Comparison of ENCODE assay signal across 8 cellular contexts in genomic region chr9:128771094-128771721, GRCh38. TPM values are rescaled to one million over a fixed set of nuclear protein-coding genes. Genes with fewer than 3 reads are reported as not detected.
DNase-seq lines count a peak whose midpoint lies in the region; ATAC-seq and TF ChIP-seq lines count a peak whose summit lies in the region.

No MANE protein-coding gene starts in this region.

- peaks cover 5% of the 10 kb centered on the region for H3K9me3 Mint-ChIP-seq in activated T-helper 1 cell treated with anti-CD3 and anti-CD28 coated beads, Interleukin-12 subunit alpha, Interleukin-12 subunit beta, Interleukin-2, Interleukin-4 antibody, amounts not matched to agents 30 ng/mL and 10 ng/mL and 1 ng/mL, durations not matched to agents 14 hours and 24 hours and 36 hours

- TF ChIP-seq POLR2A in prostate gland (IDR thresholded peaks at IDR 0.05) = no peak

- peak overlapping the region; percentile 77 to 89 (median 86) for H3K9ac ChIP-seq in BLaER1 treated with 17β-estradiol and CSF1 and Interleukin-3, amounts not matched to agents 10 nM and 100 nM

- H3K36me3 ChIP-seq in BLaER1 treated with 17β-estradiol and CSF1 and Interleukin-3, amounts not matched to agents 10 nM and 100 nM = peaks cover 0 to 11% (median 4%) of the 10 kb centered on the region in 11 experiments; a peak in 6 of 22 replicates
- no peaks in the 10 kb centered on the region for H3K36me3 ChIP-seq in cardiac muscle cell
- no peaks in the 10 kb centered on the region for H3K36me3 ChIP-seq in prostate gland

- peak overlapping the region; percentile 98 for H3K4me3 Mint-ChIP-seq in activated T-helper 1 cell treated with anti-CD3 and anti-CD28 coated beads, Interleukin-12 subunit alpha, Interleukin-12 subunit beta, Interleukin-2, Interleukin-4 antibody, amounts not matched to agents 30 ng/mL and 10 ng/mL and 1 ng/mL, durations not matched to agents 14 hours and 24 hours and 36 hours

- 2% methylated on average over 28 of the region's 28 CpGs for WGBS in prostate gland

- ATAC-seq in GM19351 (IDR thresholded peaks at IDR 0.05; ENCODE audit: unreplicated experiment) (peak; percentile 14), HG03520 (IDR thresholded peaks at IDR 0.05; ENCODE audit: unreplicated experiment) (peak; percentile 16), HG03280 (IDR thresholded peaks at IDR 0.05; ENCODE audit: unreplicated experiment) (no peak)

- H3K4me2 ChIP-seq in BLaER1 treated with 17β-estradiol and CSF1 and Interleukin-3, amounts not matched to agents 10 nM and 100 nM = peak overlapping the region; percentile 90 to 99 (median 95)

- peak overlapping the region; percentile 95 for H3K27ac Mint-ChIP-seq in activated T-helper 1 cell treated with anti-CD3 and anti-CD28 coated beads, Interleukin-12 subunit alpha, Interleukin-12 subunit beta, Interleukin-2, Interleukin-4 antibody, amounts not matched to agents 30 ng/mL and 10 ng/mL and 1 ng/mL, durations not matched to agents 14 hours and 24 hours and 36 hours

- DNase-seq in activated T-helper 1 cell treated with anti-CD3 and anti-CD28 coated beads, Interleukin-12 subunit alpha, Interleukin-12 subunit beta, Interleukin-2, Interleukin-4 antibody, amounts not matched to agents 30 ng/mL and 10 ng/mL and 1 ng/mL, durations not matched to agents 14 hours and 24 hours and 36 hours (ENCODE audit: low spot score) = peak; percentile 11
- DNase-seq in cardiac muscle cell (ENCODE audit: low read depth in 1 of 2, low spot score in 1 of 2) (peak; percentile 33 to 61), prostate gland (ENCODE audit: low spot score) (peak; percentile 18)
- DNase-seq in stimulated activated naive CD4-positive, alpha-beta T cell treated with Interleukin-2 at 50 U/mL for 16 hours (lab: John Stamatoyannopoulos, UW) = no peak

- H4K20me1 ChIP-seq in BLaER1 treated with 17β-estradiol and CSF1 and Interleukin-3, amounts not matched to agents 10 nM and 100 nM = no peaks in the 10 kb centered on the region

- TF ChIP-seq CTCF in cardiac muscle cell (IDR thresholded peaks at IDR 0.05; ENCODE audit: low read depth, low read length) (no peak), prostate gland (IDR thresholded peaks at IDR 0.05) (no peak)

- H3K27ac ChIP-seq in BLaER1 treated with 17β-estradiol and CSF1 and Interleukin-3, amounts not matched to agents 10 nM and 100 nM = peak overlapping the region; percentile 65 to 90 (median 84)
- H3K27ac ChIP-seq in cardiac muscle cell (peak overlapping the region; percentile 96), prostate gland (peak overlapping the region; percentile 94 to 97)

- H3K4me3 ChIP-seq in BLaER1 treated with 17β-estradiol and CSF1 and Interleukin-3, amounts not matched to agents 10 nM and 100 nM = peak overlapping the region; percentile 75 to 92 (median 84)
- H3K4me3 ChIP-seq in cardiac muscle cell (peak overlapping the region; percentile 97), prostate gland (peak overlapping the region; percentile 93 to 100)

- peaks cover 14% of the 10 kb centered on the region for H3K4me1 Mint-ChIP-seq in activated T-helper 1 cell treated with anti-CD3 and anti-CD28 coated beads, Interleukin-12 subunit alpha, Interleukin-12 subunit beta, Interleukin-2, Interleukin-4 antibody, amounts not matched to agents 30 ng/mL and 10 ng/mL and 1 ng/mL, durations not matched to agents 14 hours and 24 hours and 36 hours (ENCODE audit: low read depth)

- H3K4me1 ChIP-seq in BLaER1 treated with 17β-estradiol and CSF1 and Interleukin-3, amounts not matched to agents 10 nM and 100 nM = peaks cover 15 to 31% (median 23%) of the 10 kb centered on the region in 10 experiments
- H3K4me1 ChIP-seq in cardiac muscle cell (ENCODE audit: low read depth) (peaks cover 5% of the 10 kb centered on the region), prostate gland (replicated peaks) (peaks cover 5% of the 10 kb centered on the region)

- H3K9me3 ChIP-seq in BLaER1 treated with 17β-estradiol and CSF1 and Interleukin-3, amounts not matched to agents 10 nM and 100 nM (replicated peaks in 1 of 11) = peaks cover 9 to 13% (median 13%) of the 10 kb centered on the region in 11 experiments
- no peaks in the 10 kb centered on the region for H3K9me3 ChIP-seq in cardiac muscle cell (ENCODE audit: low read depth)
- H3K9me3 ChIP-seq in prostate gland = no peaks in the 10 kb centered on the region

- peaks cover 1% of the 10 kb centered on the region for H3K36me3 Mint-ChIP-seq in activated T-helper 1 cell treated with anti-CD3 and anti-CD28 coated beads, Interleukin-12 subunit alpha, Interleukin-12 subunit beta, Interleukin-2, Interleukin-4 antibody, amounts not matched to agents 30 ng/mL and 10 ng/mL and 1 ng/mL, durations not matched to agents 14 hours and 24 hours and 36 hours (ENCODE audit: low read depth)

- no peaks in the 10 kb centered on the region for H3K27me3 Mint-ChIP-seq in activated T-helper 1 cell treated with anti-CD3 and anti-CD28 coated beads, Interleukin-12 subunit alpha, Interleukin-12 subunit beta, Interleukin-2, Interleukin-4 antibody, amounts not matched to agents 30 ng/mL and 10 ng/mL and 1 ng/mL, durations not matched to agents 14 hours and 24 hours and 36 hours (ENCODE audit: insufficient read depth)

- intact Hi-C loops in activated T-helper 1 cell treated with anti-CD3 and anti-CD28 coated beads, Interleukin-12 subunit alpha, Interleukin-12 subunit beta, Interleukin-2, Interleukin-4 antibody, amounts not matched to agents 30 ng/mL and 10 ng/mL and 1 ng/mL, durations not matched to agents 14 hours and 24 hours and 36 hours (cut with micrococcal nuclease) = loop anchor here (1.0 to 10.0 kb wide), 11 partner anchors 16 to 449 kb away; partner anchors contain the start of genes COQ4, DOLK, DYNC2I2 and ENDOG
- intact Hi-C loops in prostate gland (cut with DNase I) = loop anchor here (2.0 kb wide), 1 partner anchor 16 kb away; the partner anchor contains the start of gene TBC1D13

- no peaks in the 10 kb centered on the region for H3K27me3 ChIP-seq in BLaER1 treated with 17β-estradiol and CSF1 and Interleukin-3, amounts not matched to agents 10 nM and 100 nM
- H3K27me3 ChIP-seq in cardiac muscle cell (no peaks in the 10 kb centered on the region), prostate gland (replicated peaks; ENCODE audit: insufficient read depth) (no peaks in the 10 kb centered on the region)

RNA-seq across cellular contexts. Expression of gene ZER1, which starts 0.5 kb away (rescaled TPM):
- total RNA-seq in activated T-helper 1 cell treated with anti-CD3 and anti-CD28 coated beads, Interleukin-12 subunit alpha, Interleukin-12 subunit beta, Interleukin-2, Interleukin-4 antibody, amounts not matched to agents 30 ng/mL and 10 ng/mL and 1 ng/mL, durations not matched to agents 14 hours and 24 hours and 36 hours = 21.1 and 21.5 TPM in 2 replicates
- total RNA-seq in cardiac muscle cell (89.6 and 94.1 TPM in 2 replicates), prostate gland (100 to 1,000 TPM in 1 of 2 donors, 10 to 100 TPM in 1; 86.6 to 122 TPM)
- polyA plus RNA-seq in cardiac muscle cell = 74.1 and 84.7 TPM in 2 replicates

RNA-seq across cellular contexts. Expression of gene TBC1D13, which starts 15.8 kb away (rescaled TPM):
- total RNA-seq in activated T-helper 1 cell treated with anti-CD3 and anti-CD28 coated beads, Interleukin-12 subunit alpha, Interleukin-12 subunit beta, Interleukin-2, Interleukin-4 antibody, amounts not matched to agents 30 ng/mL and 10 ng/mL and 1 ng/mL, durations not matched to agents 14 hours and 24 hours and 36 hours = 21.2 and 22.3 TPM in 2 replicates
- 24.6 and 26.6 TPM in 2 replicates for total RNA-seq in cardiac muscle cell
- polyA plus RNA-seq in cardiac muscle cell = 33.4 and 39.4 TPM in 2 replicates
- total RNA-seq in prostate gland = 10 to 100 TPM; 23.5 to 29.4 TPM

RNA-seq across cellular contexts. Expression of gene ENDOG, which starts 47.1 kb away (rescaled TPM):
- total RNA-seq in activated T-helper 1 cell treated with anti-CD3 and anti-CD28 coated beads, Interleukin-12 subunit alpha, Interleukin-12 subunit beta, Interleukin-2, Interleukin-4 antibody, amounts not matched to agents 30 ng/mL and 10 ng/mL and 1 ng/mL, durations not matched to agents 14 hours and 24 hours and 36 hours = 22.1 and 26.2 TPM in 2 replicates
- 93.3 and 136 TPM in 2 replicates for total RNA-seq in cardiac muscle cell
- polyA plus RNA-seq in cardiac muscle cell = 177 and 209 TPM in 2 replicates
- total RNA-seq in prostate gland = 10 to 100 TPM; 29.9 to 87.2 TPM

RNA-seq across cellular contexts. Expression of gene ZDHHC12, which starts 47.3 kb away (rescaled TPM):
- 51.7 and 54.4 TPM in 2 replicates for total RNA-seq in activated T-helper 1 cell treated with anti-CD3 and anti-CD28 coated beads, Interleukin-12 subunit alpha, Interleukin-12 subunit beta, Interleukin-2, Interleukin-4 antibody, amounts not matched to agents 30 ng/mL and 10 ng/mL and 1 ng/mL, durations not matched to agents 14 hours and 24 hours and 36 hours
- total RNA-seq in cardiac muscle cell = 58.7 and 87.1 TPM in 2 replicates
- 47.4 and 68.3 TPM in 2 replicates for polyA plus RNA-seq in cardiac muscle cell
- 100 to 1,000 TPM in 1 of 2 donors, 10 to 100 TPM in 1; 66.2 to 123 TPM for total RNA-seq in prostate gland

RNA-seq across cellular contexts. Expression of gene SPOUT1, which starts 58.4 kb away (rescaled TPM):
- total RNA-seq in activated T-helper 1 cell treated with anti-CD3 and anti-CD28 coated beads, Interleukin-12 subunit alpha, Interleukin-12 subunit beta, Interleukin-2, Interleukin-4 antibody, amounts not matched to agents 30 ng/mL and 10 ng/mL and 1 ng/mL, durations not matched to agents 14 hours and 24 hours and 36 hours = 151 and 158 TPM in 2 replicates
- total RNA-seq in cardiac muscle cell (20.2 and 24.2 TPM in 2 replicates), prostate gland (10 to 100 TPM; 45.8 to 47.5 TPM)
- 32.1 and 52.1 TPM in 2 replicates for polyA plus RNA-seq in cardiac muscle cell
